22 cellular contexts compared by ENCODE assay signal in the genomic region with DNA sequence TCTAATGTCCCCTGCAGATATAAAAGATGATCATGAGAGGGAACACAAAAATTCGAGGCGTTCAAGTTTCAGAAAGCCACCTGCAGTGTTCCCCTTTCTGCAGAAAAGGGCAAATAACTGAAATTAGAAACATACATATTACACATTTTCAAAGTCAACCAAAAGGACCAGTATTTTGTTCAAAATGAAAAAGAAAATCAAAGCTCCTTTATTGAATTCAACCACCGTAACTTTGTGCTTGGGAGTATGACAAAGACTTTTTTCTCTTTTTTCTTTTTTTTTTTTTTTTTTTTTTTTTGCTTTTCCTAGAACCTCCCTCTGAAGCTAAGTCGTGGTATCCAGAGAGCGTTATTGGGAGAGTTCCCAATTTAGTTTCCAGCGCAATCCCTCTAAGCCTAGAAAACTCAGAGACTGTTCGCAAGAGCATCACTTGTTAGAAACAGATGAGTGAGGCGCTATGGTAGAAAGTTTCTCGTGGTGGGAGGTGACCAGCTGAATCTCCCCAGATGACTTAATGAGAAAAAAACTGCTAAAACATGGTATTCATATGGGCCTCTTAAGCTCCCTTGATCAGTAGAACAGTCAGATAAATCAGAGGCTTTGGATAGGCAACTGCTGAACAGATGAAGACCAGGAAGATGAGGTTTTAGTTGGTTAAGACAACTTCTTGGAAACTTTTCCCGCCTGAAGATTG.
DNase-seq lines count a peak whose midpoint lies in the region; ATAC-seq and TF ChIP-seq lines count a peak whose summit lies in the region.
"Had no signal": no experiment of that assay in that cellular context is flagged by ENCODE, and none has a peak within 500 bp of the region (broad histone marks: within the 10 kb centered on the region; RNA-seq: fewer than 3 reads in every experiment).

No MANE protein-coding gene starts in this region.

- no peak overlapping the region for H3K27ac Mint-ChIP-seq in activated T-cell treated with anti-CD3 and anti-CD28 coated beads, Interleukin-2, amount 50 U/mL, for 72 hours
- H3K27ac Mint-ChIP-seq: CD14-positive monocyte had no signal

- peaks cover 48% of the 10 kb centered on the region for H3K4me1 Mint-ChIP-seq in activated T-cell treated with anti-CD3 and anti-CD28 coated beads, Interleukin-2, amount 50 U/mL, for 72 hours (ENCODE audit: low read depth)

- CTCF ChIA-PET in HEK293 (lab: Yijun Ruan, JAX): interaction anchor here (0.6 kb wide), 1 partner anchor 396 kb away, joined by 5 read pairs; no protein-coding TSS in a partner anchor

- TF ChIP-seq CTCF in HEK293 (tag by site-specific recombination; IDR thresholded peaks at IDR 0.05): no peak

- peak overlapping the region in 1 of 2 donors; percentile 43 for H3K4me3 Mint-ChIP-seq in activated T-cell treated with anti-CD3 and anti-CD28 coated beads, Interleukin-2, amount 50 U/mL, for 72 hours
- H3K4me3 Mint-ChIP-seq: CD14-positive monocyte had no signal

- H3K27ac ChIP-seq in HEK293 (ENCODE audit: extremely low read depth, low read depth, low read length): no peak overlapping the region
- H3K27ac ChIP-seq: 22Rv1, GM23248, SJCRH30 had no signal

- POLR2A ChIA-PET in HEK293 (lab: Yijun Ruan, JAX): no interaction called here

- DNase-seq in activated T-cell treated with anti-CD3 and anti-CD28 coated beads, Interleukin-2, amount 50 U/mL, for 72 hours: no peak
- no peak for DNase-seq in activated T-cell treated with anti-CD3 and anti-CD28 coated beads, Interleukin-2, amount 50 U/mL, for 1 hour
- DNase-seq in stimulated activated CD4-positive, alpha-beta T cell treated with anti-CD3 and anti-CD28 coated beads, Interleukin-4, amount 100 ng/mL, for 1 hour: no peak
- DNase-seq in Right ventricle myocardium superior: no peak
- DNase-seq: AML-193, DMS 273 treated with DMSO at 0.1 percent for 48 hours, DND-41, GM23248, MM.1S, NCI-H1092, NCI-H1436 treated with DMSO at 0.1 percent for 48 hours, NCI-H2029, NCI-H2171, NCI-H526 treated with DMSO at 0.1 percent for 48 hours, SJCRH30 had no signal

- no peak overlapping the region for H3K4me3 ChIP-seq in HEK293 (ENCODE audit: low read depth, low read length)
- H3K4me3 ChIP-seq: GM23248, HAP-1, SJCRH30 had no signal

- no peaks in the 10 kb centered on the region for H3K9me3 Mint-ChIP-seq in activated T-cell treated with anti-CD3 and anti-CD28 coated beads, Interleukin-2, amount 50 U/mL, for 72 hours

- peaks cover 0 to 4% of the 10 kb centered on the region in 2 donors for H3K36me3 Mint-ChIP-seq in activated T-cell treated with anti-CD3 and anti-CD28 coated beads, Interleukin-2, amount 50 U/mL, for 72 hours (ENCODE audit: insufficient read depth in 2 of 2)
- H3K36me3 Mint-ChIP-seq: CD14-positive monocyte had no signal

- H3K9me3 ChIP-seq in HEK293 (ENCODE audit: control insufficient read depth, insufficient read depth, low read depth, low read length): no peaks in the 10 kb centered on the region
- H3K9me3 ChIP-seq: HAP-1, SJCRH30 had no signal

- peaks cover 10% of the 10 kb centered on the region for H3K27me3 Mint-ChIP-seq in activated T-cell treated with anti-CD3 and anti-CD28 coated beads, Interleukin-2, amount 50 U/mL, for 72 hours (ENCODE audit: low read depth)

- no peaks in the 10 kb centered on the region for H3K36me3 ChIP-seq in HEK293 (ENCODE audit: control insufficient read depth in 2 of 2, insufficient read depth in 1 of 2, low read length in 2 of 2)
- H3K36me3 ChIP-seq: HAP-1, SJCRH30 had no signal

- peak; percentile 32 to 36 for ATAC-seq in activated T-cell treated with anti-CD3 and anti-CD28 coated beads, Interleukin-2, amount 50 U/mL, for 72 hours (replicated peaks in 1 of 2)
- ATAC-seq in HG03520 (IDR thresholded peaks at IDR 0.05; ENCODE audit: unreplicated experiment) (peak; percentile 40), HG03457 (IDR thresholded peaks at IDR 0.05; ENCODE audit: unreplicated experiment) (no peak), HG02759 (IDR thresholded peaks at IDR 0.05; ENCODE audit: unreplicated experiment) (no peak), Right ventricle myocardium superior (ENCODE audit: poor library complexity) (no peak)

- intact Hi-C loops in Right ventricle myocardium superior (cut with DNase I): no loop called here

- no peaks in the 10 kb centered on the region; the same call in 1 of the 2 replicates for H3K4me1 ChIP-seq in HEK293 (ENCODE audit: control insufficient read depth, insufficient read depth, low read length)

TF ChIP-seq in HEK293, 187 proteins besides CTCF, POLR2A, EP300 and RAD21:
- TF ChIP-seq, protein P1, sequence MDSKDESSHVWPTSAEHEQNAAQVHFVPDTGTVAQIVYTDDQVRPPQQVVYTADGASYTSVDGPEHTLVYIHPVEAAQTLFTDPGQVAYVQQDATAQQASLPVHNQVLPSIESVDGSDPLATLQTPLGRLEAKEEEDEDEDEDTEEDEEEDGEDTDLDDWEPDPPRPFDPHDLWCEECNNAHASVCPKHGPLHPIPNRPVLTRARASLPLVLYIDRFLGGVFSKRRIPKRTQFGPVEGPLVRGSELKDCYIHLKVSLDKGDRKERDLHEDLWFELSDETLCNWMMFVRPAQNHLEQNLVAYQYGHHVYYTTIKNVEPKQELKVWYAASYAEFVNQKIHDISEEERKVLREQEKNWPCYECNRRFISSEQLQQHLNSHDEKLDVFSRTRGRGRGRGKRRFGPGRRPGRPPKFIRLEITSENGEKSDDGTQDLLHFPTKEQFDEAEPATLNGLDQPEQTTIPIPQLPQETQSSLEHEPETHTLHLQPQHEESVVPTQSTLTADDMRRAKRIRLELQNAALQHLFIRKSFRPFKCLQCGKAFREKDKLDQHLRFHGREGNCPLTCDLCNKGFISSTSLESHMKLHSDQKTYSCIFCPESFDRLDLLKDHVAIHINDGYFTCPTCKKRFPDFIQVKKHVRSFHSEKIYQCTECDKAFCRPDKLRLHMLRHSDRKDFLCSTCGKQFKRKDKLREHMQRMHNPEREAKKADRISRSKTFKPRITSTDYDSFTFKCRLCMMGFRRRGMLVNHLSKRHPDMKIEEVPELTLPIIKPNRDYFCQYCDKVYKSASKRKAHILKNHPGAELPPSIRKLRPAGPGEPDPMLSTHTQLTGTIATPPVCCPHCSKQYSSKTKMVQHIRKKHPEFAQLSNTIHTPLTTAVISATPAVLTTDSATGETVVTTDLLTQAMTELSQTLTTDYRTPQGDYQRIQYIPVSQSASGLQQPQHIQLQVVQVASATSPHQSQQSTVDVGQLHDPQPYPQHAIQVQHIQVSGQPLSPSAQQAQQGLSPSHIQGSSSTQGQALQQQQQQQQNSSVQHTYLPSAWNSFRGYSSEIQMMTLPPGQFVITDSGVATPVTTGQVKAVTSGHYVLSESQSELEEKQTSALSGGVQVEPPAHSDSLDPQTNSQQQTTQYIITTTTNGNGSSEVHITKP (tag by site-specific recombination; IDR thresholded peaks at IDR 0.05): no peak
- peak; percentile 41; the same call in 1 of the 2 replicates for TF ChIP-seq ZNF341 (tag by site-specific recombination; IDR thresholded peaks at IDR 0.05; ENCODE audit: low read depth)

Comparison
In these comparisons a context has a peak if more than half of its experiments do, and no peak if none do; other contexts are left out.
1. ATAC-seq: peak in activated T-cell treated with anti-CD3 and anti-CD28 coated beads, Interleukin-2, amount 50 U/mL, for 72 hours (2 of 2) and HG03520 (single experiment); none in HG03457 (single experiment), HG02759 (single experiment) and Right ventricle myocardium superior (single experiment).